ENCODE assay signal across 8 cellular contexts in genomic region chr11:369336-370018, GRCh38. TPM values are rescaled to one million over a fixed set of nuclear protein-coding genes. Genes with fewer than 3 reads are reported as not detected.
DNase-seq lines count a peak whose midpoint lies in the region; ATAC-seq and TF ChIP-seq lines count a peak whose summit lies in the region.

TSS of gene B4GALNT4 (plus strand) at chr11:369499. CDS start at chr11:369804, 305 bp downstream.

- no peaks in the 10 kb centered on the region for H3K36me3 ChIP-seq in left lung
- no peaks in the 10 kb centered on the region for H3K36me3 ChIP-seq in vagina

- H3K9me3 Mint-ChIP-seq in MCF 10A (ENCODE audit: unreplicated experiment), result no peaks in the 10 kb centered on the region

- POLR2A ChIA-PET in MCF 10A (lab: Yijun Ruan, JAX), result interaction anchor here (2.4 kb wide), 1 partner anchor 24 kb away, joined by 10 read pairs; the partner anchor contains the start of gene PKP3

- H3K4me3 ChIP-seq in left lung, result no peak within 1 kb of the TSS
- peak within 1 kb of the TSS; percentile 35 to 49 for H3K4me3 ChIP-seq in vagina

- H3K9me3 ChIP-seq in left lung (no peaks in the 10 kb centered on the region), vagina (no peaks in the 10 kb centered on the region)

- no peak within 1 kb of the TSS for H3K27ac ChIP-seq in left lung
- no peak within 1 kb of the TSS for H3K27ac ChIP-seq in vagina

- ATAC-seq in left lung (peak; percentile 19), HG03039 (IDR thresholded peaks at IDR 0.05; ENCODE audit: unreplicated experiment) (no peak)

- peaks cover 15% of the 10 kb centered on the region for H3K36me3 Mint-ChIP-seq in MCF 10A (ENCODE audit: insufficient read depth, unreplicated experiment)

- no peak for TF ChIP-seq CTCF in MCF 10A (IDR thresholded peaks at IDR 0.05; ENCODE audit: unreplicated experiment)
- TF ChIP-seq CTCF in left lung (IDR thresholded peaks at IDR 0.05), result no peak
- no peak for TF ChIP-seq CTCF in vagina (IDR thresholded peaks at IDR 0.05)

- peak; percentile 54 for DNase-seq in EH (ENCODE audit: low read depth)
- peak; percentile 83 for DNase-seq in NCI-H2227 (lab: John Stamatoyannopoulos, UW; ENCODE audit: unreplicated experiment)
- DNase-seq in MCF 10A (ENCODE audit: unreplicated experiment), result peak; percentile 56
- peak in 1 of 2 donors; percentile 72 for DNase-seq in left lung
- DNase-seq in vagina (ENCODE audit: extremely low spot score in 2 of 2), result no peak
- DNase-seq in effector CD8-positive, alpha-beta T cell (lab: John Stamatoyannopoulos, UW), result no peak
- no peak for DNase-seq in GM19238 (ENCODE audit: insufficient read length, low spot score)

- peak within 1 kb of the TSS; percentile 72 for H3K4me3 Mint-ChIP-seq in MCF 10A (ENCODE audit: unreplicated experiment)

- peaks cover 13% of the 10 kb centered on the region for H3K27me3 Mint-ChIP-seq in MCF 10A (ENCODE audit: insufficient read depth, unreplicated experiment)

- H3K4me1 Mint-ChIP-seq in MCF 10A (ENCODE audit: insufficient read depth, unreplicated experiment), result peaks cover 16% of the 10 kb centered on the region

- no peak within 1 kb of the TSS for H3K27ac Mint-ChIP-seq in MCF 10A (ENCODE audit: low read depth, unreplicated experiment)

- no peak for TF ChIP-seq POLR2A in vagina (IDR thresholded peaks at IDR 0.05)

- H3K27me3 ChIP-seq in left lung (peaks cover 22 to 70% of the 10 kb centered on the region in 2 donors), vagina (no peaks in the 10 kb centered on the region)

- no TSS peak for BruUV-seq in MCF 10A (replicated peaks; lab: Mats Ljungman, UMichigan)

- H3K4me1 ChIP-seq in left lung, result peaks cover 0 to 6% of the 10 kb centered on the region in 2 donors
- H3K4me1 ChIP-seq in vagina, result peaks cover 8% of the 10 kb centered on the region

- CTCF ChIA-PET in MCF 10A (lab: Yijun Ruan, JAX), result no interaction called here

- intact Hi-C loops in MCF 10A (cut with micrococcal nuclease) (no loop called here), left lung (cut with DNase I) (no loop called here), vagina (cut with DNase I) (loop anchor here (5.0 kb wide), 1 partner anchor 167 kb away; no protein-coding TSS in a partner anchor)

RNA-seq across cellular contexts. Expression of gene B4GALNT4, which starts in this region (rescaled TPM):
- total RNA-seq in MCF 10A (2022) (20.0 and 25.9 TPM in 2 replicates), left lung (1 to 10 TPM; 1.4 to 2.3 TPM), vagina (15.5 TPM)

Comparison
In these comparisons a context has a peak if more than half of its experiments do, and no peak if none do; other contexts are left out.
1. DNase-seq: peak in EH (single experiment), NCI-H2227 (single experiment) and MCF 10A (single experiment); none in vagina (0 of 2), effector CD8-positive, alpha-beta T cell (single experiment) and GM19238 (single experiment).
2. H3K4me3 ChIP-seq: peak in vagina (2 of 2); none in left lung (0 of 2).